1 cellular context compared by ENCODE assay signal in genomic region chr18:32732165-32732564, GRCh38.
TF ChIP-seq lines count a peak whose summit lies in the region.

No MANE protein-coding gene starts in this region.

TF ChIP-seq in HepG2, 621 proteins besides CTCF, POLR2A, EP300 and RAD21 (continued from another document):
- TF ChIP-seq, protein P1, sequence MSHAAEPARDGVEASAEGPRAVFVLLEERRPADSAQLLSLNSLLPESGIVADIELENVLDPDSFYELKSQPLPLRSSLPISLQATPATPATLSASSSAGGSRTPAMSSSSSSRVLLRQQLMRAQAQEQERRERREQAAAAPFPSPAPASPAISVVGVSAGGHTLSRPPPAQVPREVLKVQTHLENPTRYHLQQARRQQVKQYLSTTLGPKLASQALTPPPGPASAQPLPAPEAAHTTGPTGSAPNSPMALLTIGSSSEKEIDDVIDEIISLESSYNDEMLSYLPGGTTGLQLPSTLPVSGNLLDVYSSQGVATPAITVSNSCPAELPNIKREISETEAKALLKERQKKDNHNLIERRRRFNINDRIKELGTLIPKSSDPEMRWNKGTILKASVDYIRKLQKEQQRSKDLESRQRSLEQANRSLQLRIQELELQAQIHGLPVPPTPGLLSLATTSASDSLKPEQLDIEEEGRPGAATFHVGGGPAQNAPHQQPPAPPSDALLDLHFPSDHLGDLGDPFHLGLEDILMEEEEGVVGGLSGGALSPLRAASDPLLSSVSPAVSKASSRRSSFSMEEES (CRISPR knock-in tag; IDR thresholded peaks at IDR 0.05) = no peak
- no peak for TF ChIP-seq SETDB1 (CRISPR knock-in tag; IDR thresholded peaks at IDR 0.05; ENCODE audit: borderline replicate concordance)
- no peak for TF ChIP-seq SIN3A (IDR thresholded peaks at IDR 0.05; ENCODE audit: borderline replicate concordance, low read depth, low read length)
- TF ChIP-seq MTF1 (CRISPR knock-in tag; IDR thresholded peaks at IDR 0.05) = no peak
- no peak for TF ChIP-seq ZNF263 (CRISPR knock-in tag; IDR thresholded peaks at IDR 0.05)
- no peak for TF ChIP-seq MTA3 (CRISPR knock-in tag; IDR thresholded peaks at IDR 0.05)
- TF ChIP-seq TSC22D2 (CRISPR knock-in tag; IDR thresholded peaks at IDR 0.05; ENCODE audit: borderline replicate concordance) = no peak
- TF ChIP-seq, protein P2, sequence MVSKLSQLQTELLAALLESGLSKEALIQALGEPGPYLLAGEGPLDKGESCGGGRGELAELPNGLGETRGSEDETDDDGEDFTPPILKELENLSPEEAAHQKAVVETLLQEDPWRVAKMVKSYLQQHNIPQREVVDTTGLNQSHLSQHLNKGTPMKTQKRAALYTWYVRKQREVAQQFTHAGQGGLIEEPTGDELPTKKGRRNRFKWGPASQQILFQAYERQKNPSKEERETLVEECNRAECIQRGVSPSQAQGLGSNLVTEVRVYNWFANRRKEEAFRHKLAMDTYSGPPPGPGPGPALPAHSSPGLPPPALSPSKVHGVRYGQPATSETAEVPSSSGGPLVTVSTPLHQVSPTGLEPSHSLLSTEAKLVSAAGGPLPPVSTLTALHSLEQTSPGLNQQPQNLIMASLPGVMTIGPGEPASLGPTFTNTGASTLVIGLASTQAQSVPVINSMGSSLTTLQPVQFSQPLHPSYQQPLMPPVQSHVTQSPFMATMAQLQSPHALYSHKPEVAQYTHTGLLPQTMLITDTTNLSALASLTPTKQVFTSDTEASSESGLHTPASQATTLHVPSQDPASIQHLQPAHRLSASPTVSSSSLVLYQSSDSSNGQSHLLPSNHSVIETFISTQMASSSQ (IDR thresholded peaks at IDR 0.05; ENCODE audit: low read depth) = no peak
- TF ChIP-seq, protein P2 (CRISPR knock-in tag; IDR thresholded peaks at IDR 0.05; ENCODE audit: borderline replicate concordance) = no peak
- TF ChIP-seq PPARG (CRISPR knock-in tag; conservative IDR thresholded peaks at IDR 0.05) = no peak
